8 cellular contexts compared by ENCODE assay signal in the genomic region with DNA sequence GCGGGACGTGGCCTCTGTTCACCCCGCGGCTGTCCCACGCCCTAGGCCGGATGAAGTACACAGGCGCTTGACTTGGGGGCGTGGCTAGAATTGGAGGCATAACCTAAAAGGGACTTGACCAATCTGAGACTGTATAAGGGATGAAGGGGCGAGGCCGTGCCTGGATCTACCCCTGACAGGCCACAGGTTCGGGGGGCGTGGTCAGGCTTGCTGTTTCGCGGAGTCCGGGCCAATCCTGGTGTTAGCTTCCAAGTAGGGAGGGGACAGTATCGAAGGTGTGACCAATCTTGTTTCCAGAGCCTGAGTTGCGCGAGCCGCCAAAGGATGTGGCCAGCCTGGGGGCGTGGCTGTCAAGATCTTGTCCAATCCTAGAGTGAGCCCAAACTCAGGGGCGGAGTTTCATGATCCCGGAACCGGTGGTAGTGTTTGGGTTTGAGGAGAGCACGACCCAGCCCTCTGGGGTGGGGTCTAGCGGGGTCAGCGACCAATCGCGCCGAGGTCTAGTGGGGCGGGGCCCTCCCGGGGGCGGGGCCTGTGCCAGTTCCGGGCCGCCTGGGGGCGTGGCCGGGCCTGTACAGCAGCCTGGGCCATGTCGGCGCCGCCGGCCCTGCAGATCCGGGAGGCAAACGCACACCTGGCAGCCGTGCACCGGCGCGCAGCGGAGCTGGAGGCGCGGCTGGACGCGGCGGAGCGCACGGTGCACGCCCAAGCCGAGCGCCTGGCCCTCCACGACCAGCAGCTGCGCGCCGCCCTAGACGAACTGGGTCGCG. TPM values are rescaled to one million over a fixed set of nuclear protein-coding genes. Genes with fewer than 3 reads are reported as not detected.
A peak's percentile ranks its signal among the peaks of the same experiment; 100 is the strongest.
DNase-seq lines count a peak whose midpoint lies in the region; ATAC-seq, FAIRE-seq and TF ChIP-seq lines count a peak whose summit lies in the region.

A gene with protein sequence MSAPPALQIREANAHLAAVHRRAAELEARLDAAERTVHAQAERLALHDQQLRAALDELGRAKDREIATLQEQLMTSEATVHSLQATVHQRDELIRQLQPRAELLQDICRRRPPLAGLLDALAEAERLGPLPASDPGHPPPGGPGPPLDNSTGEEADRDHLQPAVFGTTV (plus strand): TSS at position 571 of the 770 bp plus-strand sequence. CDS start 19 bp downstream, at position 590.

- H3K4me3 ChIP-seq in ascending aorta (peak within 1 kb of the TSS; percentile 98 to 99), right cardiac atrium (ENCODE audit: low read length) (peak within 1 kb of the TSS; percentile 89), psoas muscle (peak within 1 kb of the TSS; percentile 98)

- intact Hi-C loops in ascending aorta (cut with DNase I), result loop anchor here (1.0 to 10.0 kb wide), 7 partner anchors 50 to 840 kb away; a partner anchor contains a TSS
- intact Hi-C loops in right cardiac atrium (cut with DNase I), result loop anchor here in 1 of 4 donors (10.0 kb wide), 1 partner anchor 50 kb away; no protein-coding TSS in a partner anchor
- intact Hi-C loops in psoas muscle (cut with DNase I), result loop anchor here in 1 of 2 donors (5.0 kb wide), 1 partner anchor 43 kb away; no protein-coding TSS in a partner anchor

- peaks cover 3 to 11% of the 10 kb centered on the region in 2 donors for H3K36me3 ChIP-seq in ascending aorta
- H3K36me3 ChIP-seq in psoas muscle (ENCODE audit: insufficient read depth in 1 of 2, low read depth in 1 of 2), result peaks cover 0 to 12% of the 10 kb centered on the region in 2 donors

- TF ChIP-seq CTCF in ascending aorta (IDR thresholded peaks at IDR 0.05) (no peak), psoas muscle (IDR thresholded peaks at IDR 0.05) (no peak)

- no peaks in the 10 kb centered on the region for H3K27me3 ChIP-seq in ascending aorta
- H3K27me3 ChIP-seq in right cardiac atrium (ENCODE audit: control insufficient read depth, insufficient read depth), result no peaks in the 10 kb centered on the region
- no peaks in the 10 kb centered on the region for H3K27me3 ChIP-seq in psoas muscle (ENCODE audit: insufficient read depth in 3 of 3, low read length in 2 of 3)

- peaks cover 5 to 25% of the 10 kb centered on the region in 2 donors for H3K4me1 ChIP-seq in ascending aorta
- no peaks in the 10 kb centered on the region for H3K4me1 ChIP-seq in right cardiac atrium (ENCODE audit: control insufficient read depth, insufficient read depth, low read length)
- peaks cover 18% of the 10 kb centered on the region for H3K4me1 ChIP-seq in psoas muscle

- peak; percentile 96 to 98 for DNase-seq in NCI-H187 (lab: John Stamatoyannopoulos, UW)
- peak; percentile 99 to 100 (median 100) for DNase-seq in T-helper 2 cell
- peak; percentile 100 for DNase-seq in ascending aorta (ENCODE audit: low spot score in 2 of 2)
- DNase-seq in right cardiac atrium, result peak; percentile 100
- DNase-seq in psoas muscle, result peak; percentile 100
- peak; percentile 96 for DNase-seq in urothelium cell line (ENCODE audit: low spot score)

- WGBS in right cardiac atrium, result under 1% methylated on average over 64 of the region's 64 CpGs
- WGBS in psoas muscle, 3 donors, result 0 to 1% (median 0%) methylated on average over 52 to 64 of the region's 64 CpGs

- ATAC-seq in GM18502 (IDR thresholded peaks at IDR 0.05; ENCODE audit: poor library complexity, unreplicated experiment) (peak; percentile 77), HG02943 (IDR thresholded peaks at IDR 0.05; ENCODE audit: low read depth, unreplicated experiment) (peak; percentile 75), right cardiac atrium (peak; percentile 92), psoas muscle (peak; percentile 81 to 84 (median 82))

- H3K27ac ChIP-seq in ascending aorta (peak within 1 kb of the TSS; percentile 63 to 93), right cardiac atrium (ENCODE audit: low read length) (peak within 1 kb of the TSS; percentile 78), psoas muscle (peak within 1 kb of the TSS; percentile 92)

- FAIRE-seq in urothelium cell line (lab: Jason Lieb, UNC), result peak; percentile 32

- H3K9me3 ChIP-seq in ascending aorta (no peaks in the 10 kb centered on the region), right cardiac atrium (ENCODE audit: control insufficient read depth, low read length) (no peaks in the 10 kb centered on the region), psoas muscle (no peaks in the 10 kb centered on the region)

RNA-seq across cellular contexts. Expression of the gene that starts here (rescaled TPM):
- total RNA-seq in ascending aorta (15.2 TPM), right cardiac atrium (1 to 10 TPM; 1.9 to 5.8 (median 3.8) TPM), psoas muscle (1 to 10 TPM in 2 of 4 donors, under 1 TPM in 2; 0.73 to 3.0 (median 1.2) TPM)
- polyA plus RNA-seq in right cardiac atrium (3.6 TPM), psoas muscle (1 to 10 TPM in 1 of 3 donors, under 1 TPM in 2; 0.82 to 2.2 (median 0.89) TPM)

Comparison
In these comparisons a context has a peak if more than half of its experiments do, and no peak if none do; other contexts are left out.
1. Peak in every context shown above with its lines: DNase-seq, ATAC-seq, H3K4me3 ChIP-seq and H3K27ac ChIP-seq.